Comparison of ENCODE assay signal across 9 cellular contexts in genomic region chr14:81625343-81625742, GRCh38.
DNase-seq lines count a peak whose midpoint lies in the region; ATAC-seq, FAIRE-seq and TF ChIP-seq lines count a peak whose summit lies in the region.
"Had no signal": no experiment of that assay in that cellular context is flagged by ENCODE, and none has a peak within 500 bp of the region (broad histone marks: within the 10 kb centered on the region; RNA-seq: fewer than 3 reads in every experiment).

No MANE protein-coding gene starts in this region.

- no peaks in the 10 kb centered on the region; a peak in 1 of 5 replicates for H3K4me1 ChIP-seq in K562 (replicated peaks in 1 of 2; ENCODE audit: control insufficient read depth in 2 of 2, insufficient read depth in 2 of 2, low read length in 2 of 2)

- intact Hi-C loops in K562 (cut with micrococcal nuclease): no loop called here

- FAIRE-seq in A204.1 (lab: Jason Lieb, UNC): peak; percentile 97
- FAIRE-seq in K562 (lab: Jason Lieb, UNC): no peak

- no peaks in the 10 kb centered on the region for H3K9me3 ChIP-seq in K562 (replicated peaks; ENCODE audit: control insufficient read depth, insufficient read depth, low read depth, low read length)

- 0% methylated on average over 1 of the region's 1 CpG for WGBS in K562 (ENCODE audit: insufficient coverage, low coverage, missing lambda C conversion rate)

- TF ChIP-seq EP300 in K562 (IDR thresholded peaks at IDR 0.05; ENCODE audit: low read length): no peak

- peak; percentile 48 for DNase-seq in H4 (ENCODE audit: low spot score)
- peak; percentile 90 for DNase-seq in NCI-H2171 treated with DMSO at 0.1 percent for 48 hours (lab: John Stamatoyannopoulos, UW)
- DNase-seq in K562 (ENCODE audit: extremely low read depth in 1 of 4, low spot score in 3 of 4): peak in 1 of 4 experiments; percentile 12
- no peak for DNase-seq in effector memory CD8-positive, alpha-beta T cell
- DNase-seq in activated naive CD4-positive, alpha-beta T cell treated with Interleukin-2 at 50 U/mL for 16 hours: no peak

- H3K4me1 Mint-ChIP-seq in nephron: no peaks in the 10 kb centered on the region
- no peaks in the 10 kb centered on the region for H3K4me1 Mint-ChIP-seq in effector memory CD8-positive, alpha-beta T cell (ENCODE audit: low read depth in 2 of 2)

- no peaks in the 10 kb centered on the region for H3K27me3 Mint-ChIP-seq in nephron (ENCODE audit: low read depth)
- H3K27me3 Mint-ChIP-seq in effector memory CD8-positive, alpha-beta T cell: peaks cover 0 to 13% of the 10 kb centered on the region in 2 donors

- H3K4me2 ChIP-seq in K562 (ENCODE audit: insufficient read depth, low read length): no peak overlapping the region

- H3K27ac Mint-ChIP-seq in nephron: no peak overlapping the region
- no peak overlapping the region for H3K27ac Mint-ChIP-seq in effector memory CD8-positive, alpha-beta T cell

- no peak overlapping the region for H3K4me3 ChIP-seq in K562
- H3K4me3 ChIP-seq: lung had no signal

- H3K27ac ChIP-seq in K562 (ENCODE audit: extremely low read depth, low read depth, low read length): no peak overlapping the region

- H3K9me1 ChIP-seq in K562 (ENCODE audit: control insufficient read depth, insufficient read depth, low read length): no peaks in the 10 kb centered on the region

- H3K9ac ChIP-seq in K562 (ENCODE audit: insufficient read depth in 1 of 2, low read depth in 2 of 2, low read length in 2 of 2): no peak overlapping the region

- no peaks in the 10 kb centered on the region for H3K27me3 ChIP-seq in K562 (ENCODE audit: control insufficient read depth in 2 of 2, insufficient read depth in 2 of 2, low read length in 2 of 2)

- no peaks in the 10 kb centered on the region for H3K36me3 ChIP-seq in K562 (ENCODE audit: control insufficient read depth, insufficient read depth, low read length)

- H3K36me3 Mint-ChIP-seq in nephron (ENCODE audit: low read depth): no peaks in the 10 kb centered on the region
- no peaks in the 10 kb centered on the region for H3K36me3 Mint-ChIP-seq in effector memory CD8-positive, alpha-beta T cell (ENCODE audit: insufficient read depth)

- peak; percentile 51; the same call in 1 of the 3 replicates for ATAC-seq in K562
- no peak for ATAC-seq in effector memory CD8-positive, alpha-beta T cell (replicated peaks)
- no peak for ATAC-seq in HG03039 (IDR thresholded peaks at IDR 0.05; ENCODE audit: unreplicated experiment)

- peak; percentile 47 to 65 for TF ChIP-seq RAD21 in K562 (CRISPR knock-in tag; conservative IDR thresholded peaks at IDR 0.05 in 1 of 2, IDR thresholded peaks at IDR 0.05 in 1 of 2)

- BruUV-seq in K562 (replicated peaks; lab: Mats Ljungman, UMichigan): no TSS peak

- no peaks in the 10 kb centered on the region for H3K9me3 Mint-ChIP-seq in nephron
- H3K9me3 Mint-ChIP-seq in effector memory CD8-positive, alpha-beta T cell: no peaks in the 10 kb centered on the region

- CTCF ChIA-PET in K562 (lab: Yijun Ruan, JAX; ENCODE audit: low intra/inter-chr PET ratio): no interaction called here

- in situ Hi-C loops in K562 (cut with MboI): no loop called here

- no peaks in the 10 kb centered on the region for H3K79me2 ChIP-seq in K562 (ENCODE audit: control insufficient read depth, insufficient read depth, low read length)

- H3K4me3 Mint-ChIP-seq in nephron: no peak overlapping the region
- H3K4me3 Mint-ChIP-seq in effector memory CD8-positive, alpha-beta T cell: no peak overlapping the region

- no peaks in the 10 kb centered on the region for H4K20me1 ChIP-seq in K562 (replicated peaks; ENCODE audit: control insufficient read depth, insufficient read depth, low read length)

- H2AFZ ChIP-seq in K562 (ENCODE audit: low read depth, low read length): no peak overlapping the region

- TF ChIP-seq CTCF in K562 (IDR thresholded peaks at IDR 0.05 in 2 of 3, conservative IDR thresholded peaks at IDR 0.05 in 1 of 3; ENCODE audit: insufficient read depth in 2 of 3, low read depth in 1 of 3, low read length in 3 of 3) (peak in 2 of 3 experiments; percentile 17 to 53; a peak in 2 of 6 replicates), nephron (IDR thresholded peaks at IDR 0.05; ENCODE audit: unreplicated experiment in 3 of 3) (peak; percentile 48 to 78 (median 50))

- no peak for TF ChIP-seq POLR2A in K562 (conservative IDR thresholded peaks at IDR 0.05)

- POLR2A ChIA-PET in K562 (lab: Yijun Ruan, JAX): no interaction called here

TF ChIP-seq in K562, 482 proteins besides CTCF, POLR2A, EP300 and RAD21:
- TF ChIP-seq STAT6 (CRISPR knock-in tag; IDR thresholded peaks at IDR 0.05) (no peak), ZSCAN29 (IDR thresholded peaks at IDR 0.05) (no peak), CHD4 (IDR thresholded peaks at IDR 0.05; ENCODE audit: insufficient read depth, insufficient replicate concordance, low read depth, low read length, poor library complexity, severe bottlenecking) (no peak), ATF1 (CRISPR knock-in tag; IDR thresholded peaks at IDR 0.05) (no peak), ATF1 (tag; IDR thresholded peaks at IDR 0.05) (no peak), TCF7 (IDR thresholded peaks at IDR 0.05; ENCODE audit: borderline replicate concordance) (no peak), MCM5 (IDR thresholded peaks at IDR 0.05; ENCODE audit: low read depth) (no peak), ARID1B (IDR thresholded peaks at IDR 0.05) (no peak), LCOR (CRISPR knock-in tag; IDR thresholded peaks at IDR 0.05) (no peak), MAFG (tag; conservative IDR thresholded peaks at IDR 0.05) (no peak), PHF21A (IDR thresholded peaks at IDR 0.05; ENCODE audit: borderline replicate concordance, low read depth) (no peak), TAF1 (IDR thresholded peaks at IDR 0.05; ENCODE audit: control insufficient read depth, extremely low read depth, insufficient read depth, low read length, severe bottlenecking) (no peak), KLF1 (tag; IDR thresholded peaks at IDR 0.05) (no peak), SRSF9 (IDR thresholded peaks at IDR 0.05; ENCODE audit: borderline replicate concordance, low read depth, low read length) (no peak), KDM5B (IDR thresholded peaks at IDR 0.05; ENCODE audit: insufficient replicate concordance, low read depth, low read length) (no peak), NFYB (IDR thresholded peaks at IDR 0.05; ENCODE audit: extremely low read depth, insufficient read length) (no peak), ZFP1 (CRISPR knock-in tag; IDR thresholded peaks at IDR 0.05) (no peak), MIER1 (IDR thresholded peaks at IDR 0.05; ENCODE audit: low read depth) (no peak), BRF1 (IDR thresholded peaks at IDR 0.05; ENCODE audit: borderline replicate concordance, extremely low read depth, insufficient read length) (no peak), ZNF398 (CRISPR knock-in tag; IDR thresholded peaks at IDR 0.05) (no peak)

Comparison
In these comparisons a context has a peak if more than half of its experiments do, and no peak if none do; other contexts are left out.
1. DNase-seq: peak in H4 (single experiment) and NCI-H2171 treated with DMSO at 0.1 percent for 48 hours (single experiment); none in effector memory CD8-positive, alpha-beta T cell (0 of 3) and activated naive CD4-positive, alpha-beta T cell treated with Interleukin-2 at 50 U/mL for 16 hours (single experiment).